Comparison of ENCODE assay signal across 20 cellular contexts in the genomic region with DNA sequence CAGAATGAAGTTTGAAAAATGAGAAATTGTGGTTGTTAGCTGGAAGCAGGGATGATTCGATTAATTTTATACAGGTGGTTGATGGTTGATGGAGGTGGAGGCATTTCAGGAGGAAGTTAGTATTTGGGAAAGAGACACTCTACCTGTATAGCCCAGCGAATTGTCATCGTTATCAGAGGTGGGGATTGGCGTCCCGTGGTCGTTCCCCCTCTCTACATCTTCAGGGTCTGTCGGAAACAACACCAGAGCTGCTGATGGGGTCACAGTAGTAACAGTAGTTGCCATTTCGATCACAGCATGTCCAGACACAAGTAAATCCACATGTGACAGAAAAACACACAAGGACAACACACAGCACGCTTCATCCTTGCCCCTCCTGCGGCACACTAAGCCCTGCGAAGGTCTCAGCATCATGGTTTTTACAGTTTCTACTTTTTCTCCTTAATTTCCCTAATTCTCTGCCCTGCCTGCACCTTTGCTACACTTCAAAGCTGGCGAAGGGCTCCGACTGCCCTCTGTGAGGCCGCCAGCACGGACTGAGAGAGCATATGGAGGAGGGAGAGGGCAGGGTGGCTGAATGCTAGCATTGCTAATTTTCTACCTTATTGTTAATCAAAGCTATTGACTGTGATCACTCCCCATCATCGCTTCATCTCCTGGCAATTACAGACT.
DNase-seq lines count a peak whose midpoint lies in the region; ATAC-seq and TF ChIP-seq lines count a peak whose summit lies in the region.
"Had no signal": no experiment of that assay in that cellular context is flagged by ENCODE, and none has a peak within 500 bp of the region (broad histone marks: within the 10 kb centered on the region; RNA-seq: fewer than 3 reads in every experiment).

No MANE protein-coding gene starts in this region.

- no peak overlapping the region for H3K18ac ChIP-seq in neuronal stem cell (ENCODE audit: low read length)

- no peaks in the 10 kb centered on the region for H3K4me1 ChIP-seq in PC-9 (replicated peaks; ENCODE audit: insufficient read depth)
- H3K4me1 ChIP-seq in iPS-20b (ENCODE audit: insufficient read depth, low read length): peaks cover 10% of the 10 kb centered on the region; the same call in 1 of the 2 replicates
- H3K4me1 ChIP-seq in neuronal stem cell (ENCODE audit: control insufficient read depth in 2 of 2, insufficient read depth in 1 of 2, low read depth in 1 of 2, low read length in 2 of 2): peaks cover 0 to 2% of the 10 kb centered on the region in 2 donors
- H3K4me1 ChIP-seq: BLaER1 treated with 17β-estradiol and CSF1 and Interleukin-3, amounts not matched to agents 10 nM and 100 nM had no signal

- H3K9ac ChIP-seq in iPS-20b (ENCODE audit: low read depth, low read length) (peak overlapping the region; percentile 18; the same call in 1 of the 2 replicates), neuronal stem cell (ENCODE audit: low read depth, low read length, poor library complexity) (no peak overlapping the region)
- H3K9ac ChIP-seq: BLaER1 treated with 17β-estradiol and CSF1 and Interleukin-3, amounts not matched to agents 10 nM and 100 nM had no signal

- no peak overlapping the region for H2AK5ac ChIP-seq in neuronal stem cell (ENCODE audit: low read depth, low read length)

- no peak overlapping the region for H2BK120ac ChIP-seq in neuronal stem cell (ENCODE audit: low read depth, low read length)

- no peak overlapping the region for H2BK12ac ChIP-seq in neuronal stem cell (ENCODE audit: low read length)

- no peaks in the 10 kb centered on the region for H3K9me2 ChIP-seq in PC-9 (ENCODE audit: insufficient read depth)

- H3K27ac ChIP-seq in PC-9: no peak overlapping the region
- H3K27ac ChIP-seq in iPS-20b (ENCODE audit: low read length): no peak overlapping the region
- no peak overlapping the region for H3K27ac ChIP-seq in neuronal stem cell (replicated peaks; ENCODE audit: low read length)
- H3K27ac ChIP-seq: 22Rv1; BLaER1 treated with 17β-estradiol and CSF1 and Interleukin-3, amounts not matched to agents 10 nM and 100 nM had no signal

- no peak overlapping the region for H2BK5ac ChIP-seq in neuronal stem cell (ENCODE audit: low read length)

- H4K91ac ChIP-seq in neuronal stem cell (ENCODE audit: low read depth, low read length, poor library complexity): no peak overlapping the region

- H3K27me3 ChIP-seq in PC-9 (ENCODE audit: insufficient read depth, low read depth) (no peaks in the 10 kb centered on the region), iPS-20b (ENCODE audit: insufficient read depth, low read length) (no peaks in the 10 kb centered on the region), neuronal stem cell (ENCODE audit: control insufficient read depth in 3 of 3, insufficient read depth in 3 of 3, low read depth in 1 of 3, low read length in 3 of 3) (no peaks in the 10 kb centered on the region)
- H3K27me3 ChIP-seq: BLaER1 treated with 17β-estradiol and CSF1 and Interleukin-3, amounts not matched to agents 10 nM and 100 nM had no signal

- POLR2A ChIA-PET in PC-9 (lab: Charles Lee; ENCODE audit: unreplicated experiment): no interaction called here

- BruUV-seq in PC-9 (replicated peaks; lab: Mats Ljungman, UMichigan): no TSS peak

- no CpG with 5 or more reads among the region's 16 CpGs for WGBS in neuronal stem cell (ENCODE audit: extremely low coverage in 2 of 2, insufficient read length in 2 of 2, insufficient replicate concordance in 1 of 2), 2 donors

- H2AFZ ChIP-seq in PC-9 (0 out of 2 replicates have a peak overlapping the region, but pooled peaks have one; percentile 16), neuronal stem cell (ENCODE audit: low read length) (peak overlapping the region; percentile 61)

- no peak overlapping the region for H3K4me2 ChIP-seq in PC-9
- no peak overlapping the region for H3K4me2 ChIP-seq in neuronal stem cell (ENCODE audit: insufficient read depth, low read length, poor library complexity, severe bottlenecking)
- H3K4me2 ChIP-seq: BLaER1 treated with 17β-estradiol and CSF1 and Interleukin-3, amounts not matched to agents 10 nM and 100 nM had no signal

- no peaks in the 10 kb centered on the region for H3F3A ChIP-seq in PC-9 (ENCODE audit: insufficient read depth, low read depth)

- no peak overlapping the region for H2BK15ac ChIP-seq in neuronal stem cell (ENCODE audit: low read length)

- H3K79me2 ChIP-seq in PC-9 (ENCODE audit: low read depth): no peaks in the 10 kb centered on the region

- no peaks in the 10 kb centered on the region for H3K79me1 ChIP-seq in neuronal stem cell (ENCODE audit: low read depth, low read length)

- no peaks in the 10 kb centered on the region for H3K9me3 ChIP-seq in PC-9 (ENCODE audit: insufficient read depth, low read depth)
- no peaks in the 10 kb centered on the region for H3K9me3 ChIP-seq in iPS-20b (ENCODE audit: insufficient read depth, low read depth, low read length)
- H3K9me3 ChIP-seq in neuronal stem cell (replicated peaks in 1 of 2; ENCODE audit: control insufficient read depth in 2 of 2, insufficient read depth in 1 of 2, low read depth in 1 of 2, low read length in 2 of 2): no peaks in the 10 kb centered on the region
- H3K9me3 ChIP-seq: BLaER1 treated with 17β-estradiol and CSF1 and Interleukin-3, amounts not matched to agents 10 nM and 100 nM had no signal

- no peak for ATAC-seq in GM21717 (IDR thresholded peaks at IDR 0.05; ENCODE audit: unreplicated experiment)
- ATAC-seq in HG03159 (IDR thresholded peaks at IDR 0.05; ENCODE audit: unreplicated experiment): no peak

- H3K36me3 ChIP-seq in PC-9 (ENCODE audit: low read depth) (no peaks in the 10 kb centered on the region), iPS-20b (ENCODE audit: insufficient read depth, low read depth, low read length) (no peaks in the 10 kb centered on the region), neuronal stem cell (replicated peaks in 1 of 2; ENCODE audit: control insufficient read depth in 2 of 2, insufficient read depth in 2 of 2, low read length in 2 of 2) (no peaks in the 10 kb centered on the region)
- H3K36me3 ChIP-seq: BLaER1 treated with 17β-estradiol and CSF1 and Interleukin-3, amounts not matched to agents 10 nM and 100 nM had no signal

- H3K4ac ChIP-seq in neuronal stem cell (ENCODE audit: low read length): no peak overlapping the region

- H4K8ac ChIP-seq in neuronal stem cell (ENCODE audit: low read depth, low read length): no peak overlapping the region

- peak; percentile 12 for DNase-seq in DMS153 (lab: John Stamatoyannopoulos, UW)
- no peak for DNase-seq in DMS153 treated with DMSO at 0.1 percent for 48 hours (lab: John Stamatoyannopoulos, UW; ENCODE audit: unreplicated experiment)
- DNase-seq in PC-9: no peak
- DNase-seq in neuronal stem cell (ENCODE audit: low spot score): no peak
- DNase-seq in stimulated activated CD4-positive, alpha-beta T cell treated with anti-CD3 and anti-CD28 coated beads, Interleukin-4, amount 100 ng/mL, for 24 hours: no peak
- DNase-seq: CD4-positive, alpha-beta memory T cell; DMS53; GDM1; HCEC 1CT; NCI-H1694; NCI-H2081; NCI-H2171; NCI-H345; NCI-H526; Right ventricle myocardium superior had no signal

- CTCF ChIA-PET in PC-9 (lab: Charles Lee): no interaction called here

- no peak overlapping the region for H3K4me3 ChIP-seq in PC-9
- no peak overlapping the region for H3K4me3 ChIP-seq in iPS-20b (ENCODE audit: low read length)
- H3K4me3 ChIP-seq in neuronal stem cell (ENCODE audit: low read length in 2 of 2): peak overlapping the region in 1 of 2 donors; percentile 32
- H3K4me3 ChIP-seq: BLaER1 treated with 17β-estradiol and CSF1 and Interleukin-3, amounts not matched to agents 10 nM and 100 nM had no signal

- no peak overlapping the region for H3K23ac ChIP-seq in neuronal stem cell (ENCODE audit: low read depth, low read length, poor library complexity)

- H4K20me1 ChIP-seq in PC-9 (ENCODE audit: insufficient read depth): no peaks in the 10 kb centered on the region
- H4K20me1 ChIP-seq: BLaER1 treated with 17β-estradiol and CSF1 and Interleukin-3, amounts not matched to agents 10 nM and 100 nM had no signal

- H3K14ac ChIP-seq in neuronal stem cell (ENCODE audit: low read length): peak overlapping the region; percentile 71

- intact Hi-C loops in PC-9 (cut with micrococcal nuclease; ENCODE audit: unreplicated experiment): no loop called here

- TF ChIP-seq CTCF in PC-9 (conservative IDR thresholded peaks at IDR 0.05): no peak
